ENCODE assay signal across 19 cellular contexts in genomic region chr22:19423906-19424500, GRCh38. TPM values are rescaled to one million over a fixed set of nuclear protein-coding genes. Genes with fewer than 3 reads are reported as not detected.
DNase-seq lines count a peak whose midpoint lies in the region; TF ChIP-seq lines count a peak whose summit lies in the region.
"Had no signal": no experiment of that assay in that cellular context is flagged by ENCODE, and none has a peak within 500 bp of the region (broad histone marks: within the 10 kb centered on the region; RNA-seq: fewer than 3 reads in every experiment).

No MANE protein-coding gene starts in this region.

- no peaks in the 10 kb centered on the region for H3K79me1 ChIP-seq in trophoblast cell (ENCODE audit: low read length)

- peaks cover 70% of the 10 kb centered on the region for H3K4me1 Mint-ChIP-seq in activated CD4-positive, alpha-beta T cell treated with anti-CD3 and anti-CD28 coated beads, Interleukin-2, amount 10 ng/mL, durations not matched to agents 24 days and 14 days

- H3K23ac ChIP-seq in trophoblast cell (ENCODE audit: low read length) = no peak overlapping the region

- no peaks in the 10 kb centered on the region for H3K9me3 ChIP-seq in trophoblast cell (ENCODE audit: insufficient read depth, low read depth, low read length)
- H3K9me3 ChIP-seq: heart right ventricle, lower lobe of right lung, spleen had no signal

- H2BK5ac ChIP-seq in trophoblast cell (ENCODE audit: low read depth, low read length, poor library complexity) = no peak overlapping the region

- DNase-seq in activated CD4-positive, alpha-beta T cell treated with anti-CD3 and anti-CD28 coated beads, Interleukin-2, amount 10 ng/mL, durations not matched to agents 24 days and 14 days = no peak
- DNase-seq in activated CD4-positive, alpha-beta T cell treated with anti-CD3 and anti-CD28 coated beads, Interleukin-2, amount 50 U/mL, for 4 hours = no peak
- DNase-seq in HL-60 (ENCODE audit: low read depth in 1 of 2, low spot score in 1 of 2) (peak in 1 of 2 experiments; percentile 48), cerebellar cortex (ENCODE audit: low spot score) (peak; percentile 19), trophoblast cell (no peak), NOMO-1 (lab: John Stamatoyannopoulos, UW; ENCODE audit: unreplicated experiment in 2 of 2) (no peak), GOT3 (lab: John Stamatoyannopoulos, UW) (no peak), LoVo (ENCODE audit: low spot score) (no peak)
- DNase-seq: activated gamma-delta T cell treated with Interleukin-2 at 50 U/mL for 16 hours, DMS153, heart right ventricle, lower lobe of right lung, NCI-H1436, NCI-H69, SIG-M5, spleen had no signal

- no peak overlapping the region for H2BK12ac ChIP-seq in trophoblast cell (ENCODE audit: low read length)

- no peak overlapping the region for H3K4me3 Mint-ChIP-seq in activated CD4-positive, alpha-beta T cell treated with anti-CD3 and anti-CD28 coated beads, Interleukin-2, amount 10 ng/mL, durations not matched to agents 24 days and 14 days
- H3K4me3 Mint-ChIP-seq: IgD-negative memory B cell; T-helper 1 cell treated with Interleukin-12 subunit alpha and Interleukin-12 subunit beta and Interleukin-4 antibody, amounts not matched to agents 30 μg/mL and 1 μg/mL, for 36 hours had no signal

- peak overlapping the region; percentile 59 for H3K4ac ChIP-seq in trophoblast cell (ENCODE audit: low read depth, low read length)

- H3K14ac ChIP-seq in trophoblast cell (ENCODE audit: low read length) = no peak overlapping the region

- peaks cover 3% of the 10 kb centered on the region for H3K79me2 ChIP-seq in trophoblast cell (ENCODE audit: control insufficient read depth, insufficient read depth, low read length, poor library complexity)

- H4K12ac ChIP-seq in trophoblast cell (ENCODE audit: low read depth, low read length) = no peak overlapping the region

- no peak overlapping the region for H3K18ac ChIP-seq in trophoblast cell (ENCODE audit: low read length)

- intact Hi-C loops in activated CD4-positive, alpha-beta T cell treated with anti-CD3 and anti-CD28 coated beads, Interleukin-2, amount 10 ng/mL, durations not matched to agents 24 days and 14 days (cut with micrococcal nuclease) = no loop called here

- no peaks in the 10 kb centered on the region for H3K27me3 Mint-ChIP-seq in activated CD4-positive, alpha-beta T cell treated with anti-CD3 and anti-CD28 coated beads, Interleukin-2, amount 10 ng/mL, durations not matched to agents 24 days and 14 days
- H3K27me3 Mint-ChIP-seq: IgD-negative memory B cell, progenitor cell of endocrine pancreas had no signal

- H3K27ac Mint-ChIP-seq in activated CD4-positive, alpha-beta T cell treated with anti-CD3 and anti-CD28 coated beads, Interleukin-2, amount 10 ng/mL, durations not matched to agents 24 days and 14 days = peak overlapping the region; percentile 12
- H3K27ac Mint-ChIP-seq: progenitor cell of endocrine pancreas had no signal

- no peak overlapping the region for H4K8ac ChIP-seq in trophoblast cell (ENCODE audit: low read depth, low read length)

- H3K27ac ChIP-seq in HL-60 (replicated peaks) = peak overlapping the region; percentile 28
- no peak overlapping the region for H3K27ac ChIP-seq in trophoblast cell (ENCODE audit: low read depth, low read length)
- H3K27ac ChIP-seq: lower lobe of right lung had no signal

- H3K27me3 ChIP-seq in HL-60 (ENCODE audit: insufficient read depth, poor library complexity, severe bottlenecking) (no peaks in the 10 kb centered on the region), trophoblast cell (ENCODE audit: insufficient read depth, low read length) (no peaks in the 10 kb centered on the region)
- H3K27me3 ChIP-seq: heart right ventricle, spleen had no signal

- H3K4me2 ChIP-seq in trophoblast cell (ENCODE audit: low read length) = no peak overlapping the region

- H2BK120ac ChIP-seq in trophoblast cell (ENCODE audit: insufficient read depth, low read length, poor library complexity) = no peak overlapping the region

- H2AK5ac ChIP-seq in trophoblast cell (ENCODE audit: low read length) = no peak overlapping the region

- H2AFZ ChIP-seq in trophoblast cell (ENCODE audit: insufficient read depth, low read length, poor library complexity) = no peak overlapping the region

- H4K91ac ChIP-seq in trophoblast cell (ENCODE audit: low read depth, low read length) = no peak overlapping the region

- TF ChIP-seq CTCF in HL-60 (IDR thresholded peaks at IDR 0.05; ENCODE audit: insufficient read depth, low read length) = no peak

- no CpG with 5 or more reads among the region's 3 CpGs for WGBS in trophoblast cell (ENCODE audit: extremely low coverage, insufficient coverage, insufficient read length)

- H3K4me3 ChIP-seq in HL-60 (replicated peaks; ENCODE audit: insufficient read depth, low read length) (no peak overlapping the region), trophoblast cell (ENCODE audit: low read depth, low read length) (no peak overlapping the region)
- H3K4me3 ChIP-seq: heart right ventricle, lower lobe of right lung, spleen had no signal

- peaks cover 9 to 12% of the 10 kb centered on the region in 2 experiments for H3K4me1 ChIP-seq in trophoblast cell (ENCODE audit: control insufficient read depth in 1 of 2, insufficient read depth in 2 of 2, low read length in 2 of 2)

- no peaks in the 10 kb centered on the region for H3K9me3 Mint-ChIP-seq in activated CD4-positive, alpha-beta T cell treated with anti-CD3 and anti-CD28 coated beads, Interleukin-2, amount 10 ng/mL, durations not matched to agents 24 days and 14 days
- H3K9me3 Mint-ChIP-seq: IgD-negative memory B cell; T-helper 1 cell treated with Interleukin-12 subunit alpha and Interleukin-12 subunit beta and Interleukin-4 antibody, amounts not matched to agents 30 μg/mL and 1 μg/mL, for 36 hours had no signal

- H3K36me3 ChIP-seq in trophoblast cell (ENCODE audit: control insufficient read depth in 1 of 2, insufficient read depth in 2 of 2, low read length in 2 of 2) = peaks cover 2% of the 10 kb centered on the region in 2 experiments

- H3K9ac ChIP-seq in trophoblast cell (ENCODE audit: low read length) = no peak overlapping the region

- peaks cover 34% of the 10 kb centered on the region for H3K36me3 Mint-ChIP-seq in activated CD4-positive, alpha-beta T cell treated with anti-CD3 and anti-CD28 coated beads, Interleukin-2, amount 10 ng/mL, durations not matched to agents 24 days and 14 days (ENCODE audit: low read depth)

RNA-seq across cellular contexts. Expression of gene HIRA, which starts 7.5 kb away (rescaled TPM):
- 42.6 and 45.0 TPM in 2 replicates for total RNA-seq in activated CD4-positive, alpha-beta T cell treated with anti-CD3 and anti-CD28 coated beads, Interleukin-2, amount 10 ng/mL, durations not matched to agents 24 days and 14 days
- polyA plus RNA-seq in trophoblast cell (2013) = 13.1 and 13.7 TPM in 2 replicates

RNA-seq across cellular contexts. Expression of gene MRPL40, which starts 8.3 kb away (rescaled TPM):
- total RNA-seq in activated CD4-positive, alpha-beta T cell treated with anti-CD3 and anti-CD28 coated beads, Interleukin-2, amount 10 ng/mL, durations not matched to agents 24 days and 14 days = 35.2 and 37.6 TPM in 2 replicates
- polyA plus RNA-seq in trophoblast cell (2013) = 22.4 and 23.6 TPM in 2 replicates

RNA-seq across cellular contexts. Expression of gene C22orf39, which starts 23.5 kb away (rescaled TPM):
- 25.7 and 28.5 TPM in 2 replicates for total RNA-seq in activated CD4-positive, alpha-beta T cell treated with anti-CD3 and anti-CD28 coated beads, Interleukin-2, amount 10 ng/mL, durations not matched to agents 24 days and 14 days
- polyA plus RNA-seq in trophoblast cell (2013) = 17.3 and 18.3 TPM in 2 replicates

RNA-seq across cellular contexts. Expression of gene UFD1, which starts 55.0 kb away (rescaled TPM):
- total RNA-seq in activated CD4-positive, alpha-beta T cell treated with anti-CD3 and anti-CD28 coated beads, Interleukin-2, amount 10 ng/mL, durations not matched to agents 24 days and 14 days = 96.2 and 99.9 TPM in 2 replicates
- 132 TPM in 2 replicates for polyA plus RNA-seq in trophoblast cell (2013)

RNA-seq across cellular contexts. Expression of gene CDC45, which starts 55.7 kb away (rescaled TPM):
- total RNA-seq in activated CD4-positive, alpha-beta T cell treated with anti-CD3 and anti-CD28 coated beads, Interleukin-2, amount 10 ng/mL, durations not matched to agents 24 days and 14 days = 121 and 123 TPM in 2 replicates
- 13.0 and 13.1 TPM in 2 replicates for polyA plus RNA-seq in trophoblast cell (2013)
